In the genomic region with DNA sequence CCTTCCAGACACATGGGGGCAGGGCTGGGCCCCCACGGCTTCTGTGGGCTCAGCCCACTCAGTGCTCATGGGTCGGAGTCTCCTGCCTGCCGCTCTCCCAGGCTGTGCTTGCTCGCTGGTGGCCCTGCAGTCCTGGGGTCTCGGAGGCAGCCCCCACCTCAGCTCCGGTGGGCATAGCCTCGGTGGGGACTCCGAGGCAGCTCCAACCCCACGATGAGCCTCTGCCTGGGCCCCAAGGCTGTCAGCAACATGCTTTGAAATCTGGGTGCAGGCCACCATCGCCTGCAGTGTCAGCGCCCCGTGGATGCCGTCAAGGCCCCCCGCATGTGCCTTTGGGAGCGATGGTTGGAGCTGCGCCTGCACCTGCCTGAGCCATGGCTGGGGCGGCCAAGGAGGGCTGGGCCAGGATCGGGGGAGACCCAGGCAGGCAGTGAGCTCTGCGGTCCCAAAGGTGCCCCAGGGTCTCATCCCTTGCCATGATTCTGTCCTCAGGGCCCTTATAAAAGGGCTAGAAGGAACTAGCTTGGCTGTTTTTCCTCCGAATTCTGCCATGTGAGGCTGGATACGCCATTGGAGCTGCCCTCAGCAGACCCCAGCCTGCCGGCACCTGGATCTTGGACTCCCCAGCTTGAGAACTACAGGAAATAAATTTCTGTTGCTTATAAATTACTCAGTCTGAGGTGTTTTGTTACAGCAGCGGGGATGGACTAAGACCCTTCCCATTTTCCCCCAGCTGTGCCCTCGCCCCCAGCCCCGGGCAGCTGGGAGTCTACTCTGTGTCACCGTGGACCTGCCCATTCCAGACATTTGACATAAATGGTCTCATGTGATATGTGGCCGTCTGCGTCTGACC, we compare ENCODE assay signal across 8 cellular contexts. TPM values are rescaled to one million over a fixed set of nuclear protein-coding genes. Genes with fewer than 3 reads are reported as not detected.
A peak's percentile ranks its signal among the peaks of the same experiment; 100 is the strongest.
DNase-seq lines count a peak whose midpoint lies in the region; ATAC-seq and TF ChIP-seq lines count a peak whose summit lies in the region.

No MANE protein-coding gene starts in this region.

- H3K27ac ChIP-seq in lower lobe of right lung (peak overlapping the region; percentile 88), thymus (ENCODE audit: low read depth) (peak overlapping the region; percentile 98)

- intact Hi-C loops in lower lobe of right lung (cut with DNase I), result no loop called here

- peak; percentile 3 for DNase-seq in activated CD4-positive, alpha-beta T cell treated with anti-CD3 and anti-CD28 coated beads for 48 hours
- DNase-seq in activated CD4-positive, alpha-beta T cell treated with anti-CD3 and anti-CD28 coated beads, Interleukin-2, amount 50 U/mL, for 1 hour, result no peak
- DNase-seq in activated naive CD8-positive, alpha-beta T cell treated with anti-CD3 and anti-CD28 coated beads, Interleukin-2, amount 50 U/mL, for 24 hours, result no peak
- no peak for DNase-seq in lower lobe of right lung
- no peak for DNase-seq in NCI-H345 treated with DMSO at 0.1 percent for 48 hours (lab: John Stamatoyannopoulos, UW; ENCODE audit: unreplicated experiment)
- no peak for DNase-seq in GM13977 (ENCODE audit: low spot score)

- no peaks in the 10 kb centered on the region for H3K36me3 ChIP-seq in lower lobe of right lung
- no peaks in the 10 kb centered on the region for H3K36me3 ChIP-seq in thymus (ENCODE audit: control insufficient read depth, insufficient read depth)

- peak overlapping the region; percentile 62 for H3K4me3 Mint-ChIP-seq in activated naive CD8-positive, alpha-beta T cell treated with anti-CD3 and anti-CD28 coated beads, Interleukin-2, amount 50 U/mL, for 24 hours

- peak overlapping the region; percentile 92 for H3K27ac Mint-ChIP-seq in activated naive CD8-positive, alpha-beta T cell treated with anti-CD3 and anti-CD28 coated beads, Interleukin-2, amount 50 U/mL, for 24 hours

- no peaks in the 10 kb centered on the region for H3K9me3 ChIP-seq in lower lobe of right lung
- H3K9me3 ChIP-seq in thymus (ENCODE audit: control insufficient read depth), result no peaks in the 10 kb centered on the region

- H3K4me1 ChIP-seq in lower lobe of right lung (peaks cover 73% of the 10 kb centered on the region), thymus (ENCODE audit: control insufficient read depth, insufficient read depth, low read length) (peaks cover 25% of the 10 kb centered on the region)

- no peaks in the 10 kb centered on the region for H3K27me3 ChIP-seq in lower lobe of right lung (ENCODE audit: low read depth)
- no peaks in the 10 kb centered on the region for H3K27me3 ChIP-seq in thymus (ENCODE audit: control insufficient read depth, insufficient read depth)

- peaks cover 48% of the 10 kb centered on the region for H3K4me1 Mint-ChIP-seq in activated naive CD8-positive, alpha-beta T cell treated with anti-CD3 and anti-CD28 coated beads, Interleukin-2, amount 50 U/mL, for 24 hours

- H3K9me3 Mint-ChIP-seq in activated naive CD8-positive, alpha-beta T cell treated with anti-CD3 and anti-CD28 coated beads, Interleukin-2, amount 50 U/mL, for 24 hours, result no peaks in the 10 kb centered on the region

- no peaks in the 10 kb centered on the region for H3K27me3 Mint-ChIP-seq in activated naive CD8-positive, alpha-beta T cell treated with anti-CD3 and anti-CD28 coated beads, Interleukin-2, amount 50 U/mL, for 24 hours

- H3K4me3 ChIP-seq in lower lobe of right lung, result peak overlapping the region; percentile 3
- H3K4me3 ChIP-seq in thymus (ENCODE audit: low read length), result no peak overlapping the region

- H3K36me3 Mint-ChIP-seq in activated naive CD8-positive, alpha-beta T cell treated with anti-CD3 and anti-CD28 coated beads, Interleukin-2, amount 50 U/mL, for 24 hours (ENCODE audit: low read depth), result no peaks in the 10 kb centered on the region

- in situ Hi-C loops in GM13977 (cut with MboI; ENCODE audit: low pct_unique_long_range_greater_than_20kb, low sequenced_read_pairs, unreplicated experiment), result no loop called here

- TF ChIP-seq CTCF in lower lobe of right lung (IDR thresholded peaks at IDR 0.05) (no peak), GM13977 (IDR thresholded peaks at IDR 0.05; ENCODE audit: extremely low read depth, insufficient read depth, missing control alignments) (no peak)

- no peak for ATAC-seq in activated naive CD8-positive, alpha-beta T cell treated with anti-CD3 and anti-CD28 coated beads, Interleukin-2, amount 50 U/mL, for 24 hours
- ATAC-seq in lower lobe of right lung (no peak), GM21526 (IDR thresholded peaks at IDR 0.05; ENCODE audit: low FRiP score, unreplicated experiment) (no peak)

- 89% methylated on average over 28 of the region's 28 CpGs for WGBS in thymus

RNA-seq across cellular contexts. Expression of a gene that starts 30.4 kb away (rescaled TPM):
- total RNA-seq in lower lobe of right lung, result 32.0 TPM
- polyA plus RNA-seq in thymus, result 48.2 TPM

RNA-seq across cellular contexts. Expression of a gene that starts 46.2 kb away (rescaled TPM):
- total RNA-seq in lower lobe of right lung, result 165 TPM
- 188 TPM for polyA plus RNA-seq in thymus
